Comparison of ENCODE assay signal across 8 cellular contexts in the genomic region with DNA sequence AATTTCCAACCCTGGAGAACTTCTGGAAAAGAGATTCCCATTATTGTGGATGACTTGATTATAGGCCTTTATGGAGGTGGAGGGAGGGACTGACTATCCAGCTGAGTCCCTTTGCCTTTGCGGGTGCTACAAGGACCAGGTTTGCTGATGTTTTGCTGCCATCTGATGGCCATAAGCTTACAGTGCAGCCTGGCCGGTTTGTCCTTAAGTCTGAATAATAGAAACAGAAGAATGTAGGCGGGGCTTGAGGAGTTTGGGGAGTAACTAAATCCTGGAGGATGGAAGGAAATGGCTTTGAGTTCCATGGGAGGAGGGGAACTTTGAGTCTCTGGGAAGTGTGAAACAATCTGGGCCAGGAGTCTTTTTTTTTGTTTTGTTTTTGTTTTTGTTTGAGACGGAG. TPM values are rescaled to one million over a fixed set of nuclear protein-coding genes. Genes with fewer than 3 reads are reported as not detected.
A peak's percentile ranks its signal among the peaks of the same experiment; 100 is the strongest.
DNase-seq lines count a peak whose midpoint lies in the region; ATAC-seq and TF ChIP-seq lines count a peak whose summit lies in the region.

No MANE protein-coding gene starts in this region.

- no TSS peak for BruUV-seq in PC-9 (replicated peaks; lab: Mats Ljungman, UMichigan)

- no peak overlapping the region for H3K27ac ChIP-seq in PC-9

- ATAC-seq in GM21423 (IDR thresholded peaks at IDR 0.05; ENCODE audit: unreplicated experiment): peak; percentile 78

- DNase-seq in Caki2 (ENCODE audit: low read depth) (peak; percentile 88), KG1 (lab: John Stamatoyannopoulos, UW) (peak; percentile 73), PC-9 (peak; percentile 71 to 74), fibroblast of gingiva (ENCODE audit: low read depth) (peak; percentile 87), nephron progenitor cell (peak; percentile 85), stromal cell of bone marrow (ENCODE audit: low read depth) (peak; percentile 88)
- peak; percentile 67 for DNase-seq in activated T-cell treated with anti-CD3 and anti-CD28 coated beads, Interleukin-2, amount 50 U/mL, for 1 hour

- no peaks in the 10 kb centered on the region for H3K9me3 Mint-ChIP-seq in nephron progenitor cell

- POLR2A ChIA-PET in PC-9 (lab: Charles Lee; ENCODE audit: unreplicated experiment): interaction anchor here (0.7 kb wide), 1 partner anchor 754 kb away, joined by 4 read pairs; no protein-coding TSS in a partner anchor

- peaks cover 18% of the 10 kb centered on the region for H3K27me3 ChIP-seq in PC-9 (ENCODE audit: insufficient read depth, low read depth)

- H3K4me2 ChIP-seq in PC-9: no peak overlapping the region

- no peak overlapping the region for H3K4me3 Mint-ChIP-seq in nephron progenitor cell

- intact Hi-C loops in PC-9 (cut with micrococcal nuclease; ENCODE audit: unreplicated experiment): loop anchor here (1.0 to 10.0 kb wide), 4 partner anchors 247 to 933 kb away; no protein-coding TSS in a partner anchor

- TF ChIP-seq CTCF in PC-9 (conservative IDR thresholded peaks at IDR 0.05) (peak; percentile 97), nephron progenitor cell (IDR thresholded peaks at IDR 0.05) (peak; percentile 93)

- no peak overlapping the region for H3K27ac Mint-ChIP-seq in nephron progenitor cell

- H3K36me3 Mint-ChIP-seq in nephron progenitor cell (ENCODE audit: low read depth): no peaks in the 10 kb centered on the region

- no peaks in the 10 kb centered on the region for H4K20me1 ChIP-seq in PC-9 (ENCODE audit: insufficient read depth)

- no peaks in the 10 kb centered on the region for H3F3A ChIP-seq in PC-9 (ENCODE audit: insufficient read depth, low read depth)

- no peaks in the 10 kb centered on the region for H3K79me2 ChIP-seq in PC-9 (ENCODE audit: low read depth)

- in situ Hi-C loops in Caki2 (cut with HindIII; ENCODE audit: low pct_unique_long_range_greater_than_20kb, low sequenced_read_pairs): loop anchor here (10.0 kb wide), 1 partner anchor 160 kb away; no protein-coding TSS in a partner anchor

- peaks cover 24% of the 10 kb centered on the region for H3K27me3 Mint-ChIP-seq in nephron progenitor cell (ENCODE audit: low read depth, poor library complexity)

- CTCF ChIA-PET in PC-9 (lab: Charles Lee): interaction anchor here (0.6 to 1.4 kb wide), 6 partner anchors 133 to 875 kb away, joined by 3 to 5 read pairs (median 4); no protein-coding TSS in a partner anchor

- H3K36me3 ChIP-seq in PC-9 (ENCODE audit: low read depth): no peaks in the 10 kb centered on the region

- no peak overlapping the region for H3K4me3 ChIP-seq in PC-9

- H3K9me2 ChIP-seq in PC-9 (ENCODE audit: insufficient read depth): no peaks in the 10 kb centered on the region

- no peaks in the 10 kb centered on the region for H3K4me1 ChIP-seq in PC-9 (replicated peaks; ENCODE audit: insufficient read depth)

- peaks cover 45% of the 10 kb centered on the region for H3K4me1 Mint-ChIP-seq in nephron progenitor cell

- H2AFZ ChIP-seq in PC-9: no peak overlapping the region

- H3K9me3 ChIP-seq in PC-9 (ENCODE audit: insufficient read depth, low read depth): no peaks in the 10 kb centered on the region

RNA-seq across cellular contexts. Expression of a gene that starts 55.7 kb away (rescaled TPM):
- 0.06 and 0.07 TPM in 2 replicates for total RNA-seq in Caki2 (2014; rRNA removed; shearing (Covaris generic); ENCODE audit: low replicate concordance)
- total RNA-seq in PC-9 (2021): not detected in 2 replicates
